Comparison of ENCODE assay signal across 8 cellular contexts in genomic region chr2:127388423-127389164, GRCh38. TPM values are rescaled to one million over a fixed set of nuclear protein-coding genes. Genes with fewer than 3 reads are reported as not detected.
DNase-seq lines count a peak whose midpoint lies in the region; ATAC-seq and TF ChIP-seq lines count a peak whose summit lies in the region.

No MANE protein-coding gene starts in this region.

- H3K27me3 ChIP-seq in adrenal gland (no peaks in the 10 kb centered on the region), lower lobe of right lung (ENCODE audit: low read depth) (no peaks in the 10 kb centered on the region), upper lobe of right lung (no peaks in the 10 kb centered on the region)

- H3K36me3 ChIP-seq in adrenal gland (replicated peaks in 1 of 2) (no peaks in the 10 kb centered on the region), lower lobe of right lung (no peaks in the 10 kb centered on the region), upper lobe of right lung (no peaks in the 10 kb centered on the region)

- peak overlapping the region in 3 of 4 donors; percentile 1 to 98 (median 23) for H3K4me3 ChIP-seq in adrenal gland
- H3K4me3 ChIP-seq in lower lobe of right lung, result peak overlapping the region; percentile 85
- H3K4me3 ChIP-seq in upper lobe of right lung, result peak overlapping the region; percentile 82

- H3K4me1 ChIP-seq in adrenal gland (replicated peaks in 1 of 2), result peaks cover 6 to 28% of the 10 kb centered on the region in 2 donors
- peaks cover 40% of the 10 kb centered on the region for H3K4me1 ChIP-seq in lower lobe of right lung
- H3K4me1 ChIP-seq in upper lobe of right lung, result peaks cover 14% of the 10 kb centered on the region

- 53 to 61% (median 56%) methylated on average over 8 of the region's 8 CpGs for WGBS in adrenal gland, 4 donors

- TF ChIP-seq CTCF in adrenal gland (IDR thresholded peaks at IDR 0.05) (no peak), lower lobe of right lung (IDR thresholded peaks at IDR 0.05) (no peak), upper lobe of right lung (IDR thresholded peaks at IDR 0.05) (no peak)

- TF ChIP-seq POLR2A in adrenal gland (IDR thresholded peaks at IDR 0.05), result no peak

- intact Hi-C loops in adrenal gland (cut with DNase I) (no loop called here), lower lobe of right lung (cut with DNase I) (no loop called here), upper lobe of right lung (cut with DNase I) (no loop called here)

- H3K9me3 ChIP-seq in adrenal gland (replicated peaks in 1 of 3) (no peaks in the 10 kb centered on the region), lower lobe of right lung (no peaks in the 10 kb centered on the region), upper lobe of right lung (no peaks in the 10 kb centered on the region)

- H3K27ac ChIP-seq in adrenal gland (peak overlapping the region; percentile 59 to 100 (median 100)), lower lobe of right lung (peak overlapping the region; percentile 100), upper lobe of right lung (peak overlapping the region; percentile 100)

- ATAC-seq in GM19372 (IDR thresholded peaks at IDR 0.05; ENCODE audit: low read depth, unreplicated experiment) (peak; percentile 3), HG03571 (IDR thresholded peaks at IDR 0.05; ENCODE audit: unreplicated experiment) (peak; percentile 14), lower lobe of right lung (peak in 1 of 2 donors; percentile 17), upper lobe of right lung (no peak)

- peak; percentile 24 for DNase-seq in AG08395 (ENCODE audit: low spot score)
- no peak for DNase-seq in adrenal gland
- no peak for DNase-seq in lower lobe of right lung
- no peak for DNase-seq in upper lobe of right lung
- no peak for DNase-seq in NCI-H187 (lab: John Stamatoyannopoulos, UW)
- no peak for DNase-seq in stimulated activated CD4-positive, alpha-beta T cell treated with anti-CD3 and anti-CD28 coated beads, Interleukin-15, amount 100 ng/mL, for 24 hours

RNA-seq across cellular contexts. Expression of gene MAP3K2, which starts 0.8 kb away (rescaled TPM):
- total RNA-seq in adrenal gland (10 to 100 TPM; 45.6 to 91.6 (median 57.9) TPM), lower lobe of right lung (78.4 TPM), upper lobe of right lung (71.5 TPM)
- 10 to 100 TPM in 2 of 3 donors, 1 to 10 TPM in 1; 4.2 to 17.1 (median 11.0) TPM for polyA plus RNA-seq in adrenal gland

RNA-seq across cellular contexts. Expression of gene PROC, which starts 29.6 kb away (rescaled TPM):
- total RNA-seq in adrenal gland, result not detected
- under 1 TPM in 2 of 3 donors, not detected in 1; 0.10 to 0.16 TPM for polyA plus RNA-seq in adrenal gland
- total RNA-seq in lower lobe of right lung, result not detected
- not detected for total RNA-seq in upper lobe of right lung

Comparison
In these comparisons a context has a peak if more than half of its experiments do, and no peak if none do; other contexts are left out.
1. H3K4me3 ChIP-seq: peak in every context shown above with its lines; median percentile 85 in lower lobe of right lung; 82 in upper lobe of right lung; 23 in adrenal gland.